8 cellular contexts compared by ENCODE assay signal in the genomic region with DNA sequence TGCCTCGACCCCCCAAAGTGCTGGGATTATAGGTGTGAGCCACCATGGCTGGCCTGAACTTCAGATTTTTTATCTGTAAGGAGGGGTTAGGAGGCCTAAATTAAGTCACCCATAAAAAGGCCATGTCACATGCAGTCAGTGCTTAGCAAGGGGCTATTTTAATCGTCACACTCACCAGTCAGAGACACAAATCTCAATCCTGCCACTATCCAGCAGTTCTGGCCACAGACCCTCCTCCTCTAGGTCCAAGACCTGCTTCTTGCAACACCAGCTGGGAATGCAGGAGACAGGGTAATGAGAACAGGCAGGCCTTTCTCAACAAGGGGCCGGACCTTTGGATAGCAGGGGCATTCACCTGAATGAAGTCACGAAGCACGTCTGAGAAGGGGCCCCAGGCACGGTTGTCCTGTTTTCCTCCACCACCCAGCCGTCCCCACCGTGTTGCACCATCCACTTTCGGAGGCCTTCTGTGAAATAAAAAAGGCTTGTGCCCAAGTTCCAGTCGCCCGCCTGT. TPM values are rescaled to one million over a fixed set of nuclear protein-coding genes. Genes with fewer than 3 reads are reported as not detected.
A peak's percentile ranks its signal among the peaks of the same experiment; 100 is the strongest.
DNase-seq lines count a peak whose midpoint lies in the region; ATAC-seq and TF ChIP-seq lines count a peak whose summit lies in the region.

No MANE protein-coding gene starts in this region.

- DNase-seq in T-helper 17 cell: no peak
- DNase-seq in glutamatergic neuron: no peak
- DNase-seq in gastrocnemius medialis: no peak
- no peak for DNase-seq in GM10248 (ENCODE audit: extremely low spot score)
- no peak for DNase-seq in DMS 273 (lab: John Stamatoyannopoulos, UW; ENCODE audit: unreplicated experiment)

- peak overlapping the region in 2 of 4 donors; percentile 49 to 68 for H3K27ac ChIP-seq in gastrocnemius medialis

- H3K9me3 ChIP-seq in T-helper 17 cell (ENCODE audit: control insufficient read depth, low read length, poor library complexity, severe bottlenecking) (no peaks in the 10 kb centered on the region), gastrocnemius medialis (no peaks in the 10 kb centered on the region)

- no peaks in the 10 kb centered on the region for H3K36me3 ChIP-seq in gastrocnemius medialis

- POLR2A ChIA-PET in GM10248 (lab: Yijun Ruan, JAX): interaction anchor here (0.6 kb wide), 1 partner anchor 10 kb away, joined by 9 read pairs; no protein-coding TSS in a partner anchor

- H3K4me1 ChIP-seq in gastrocnemius medialis: peaks cover 0 to 15% of the 10 kb centered on the region in 2 donors

- H3K4me3 Mint-ChIP-seq in T-helper 17 cell: peak overlapping the region; percentile 78
- H3K4me3 Mint-ChIP-seq in glutamatergic neuron (ENCODE audit: unreplicated experiment): peak overlapping the region; percentile 71

- no peaks in the 10 kb centered on the region for H3K9me3 Mint-ChIP-seq in glutamatergic neuron (ENCODE audit: unreplicated experiment)

- H3K27me3 Mint-ChIP-seq in T-helper 17 cell: peaks cover 14% of the 10 kb centered on the region
- H3K27me3 Mint-ChIP-seq in glutamatergic neuron (ENCODE audit: unreplicated experiment): peaks cover 2% of the 10 kb centered on the region

- H3K4me1 Mint-ChIP-seq in T-helper 17 cell: peaks cover 2% of the 10 kb centered on the region
- no peaks in the 10 kb centered on the region for H3K4me1 Mint-ChIP-seq in glutamatergic neuron (ENCODE audit: low read depth, unreplicated experiment)

- H3K4me3 ChIP-seq in gastrocnemius medialis: peak overlapping the region; percentile 52 to 60 (median 56)

- CTCF ChIA-PET in GM10248 (lab: Yijun Ruan, JAX): interaction anchor here (1.0 to 1.5 kb wide), 4 partner anchors 20 to 92 kb away, joined by 3 to 4 read pairs (median 3); no protein-coding TSS in a partner anchor

- in situ Hi-C loops in gastrocnemius medialis (cut with MboI; ENCODE audit: low sequenced_read_pairs in 4 of 4): no loop called here

- H3K27ac Mint-ChIP-seq in T-helper 17 cell (no peak overlapping the region), glutamatergic neuron (ENCODE audit: unreplicated experiment) (no peak overlapping the region)

- intact Hi-C loops in gastrocnemius medialis (cut with DNase I; ENCODE audit: low total_unique reads): no loop called here

- ATAC-seq in T-helper 17 cell: no peak
- ATAC-seq in gastrocnemius medialis: peak; percentile 57 to 71
- ATAC-seq in GM21528 (IDR thresholded peaks at IDR 0.05; ENCODE audit: low FRiP score, unreplicated experiment): no peak
- ATAC-seq in HG02970 (IDR thresholded peaks at IDR 0.05; ENCODE audit: low FRiP score, unreplicated experiment): no peak

- H3K36me3 Mint-ChIP-seq in T-helper 17 cell (ENCODE audit: low read depth) (no peaks in the 10 kb centered on the region), glutamatergic neuron (ENCODE audit: unreplicated experiment) (peaks cover 11% of the 10 kb centered on the region)

- TF ChIP-seq CTCF in glutamatergic neuron (IDR thresholded peaks at IDR 0.05; ENCODE audit: partially characterized antibody, unreplicated experiment) (no peak), gastrocnemius medialis (IDR thresholded peaks at IDR 0.05 in 4 of 5, conservative IDR thresholded peaks at IDR 0.05 in 1 of 5) (no peak), GM10248 (IDR thresholded peaks at IDR 0.05; ENCODE audit: control extremely low read depth, extremely low read depth, low read depth, missing control alignments) (no peak)

- peaks cover 8 to 24% (median 21%) of the 10 kb centered on the region in 3 donors for H3K27me3 ChIP-seq in gastrocnemius medialis

- TF ChIP-seq POLR2A in GM18526 (IDR thresholded peaks at IDR 0.05; ENCODE audit: extremely low read depth, insufficient read length): peak; percentile 45
- no peak for TF ChIP-seq POLR2A in gastrocnemius medialis (IDR thresholded peaks at IDR 0.05)

RNA-seq across cellular contexts. Expression of a gene that starts 1.4 kb away (rescaled TPM):
- total RNA-seq in T-helper 17 cell (1 to 10 TPM in 1 of 2 donors, under 1 TPM in 1; 0.40 to 1.6 TPM), glutamatergic neuron (ENCODE audit: unreplicated experiment) (2.2 TPM), gastrocnemius medialis (1 to 10 TPM in 1 of 4 donors, under 1 TPM in 2, not detected in 1; 0.20 to 1.2 (median 0.52) TPM)

RNA-seq across cellular contexts. Expression of a gene that starts 53.3 kb away (rescaled TPM):
- total RNA-seq in T-helper 17 cell (not detected), glutamatergic neuron (ENCODE audit: unreplicated experiment) (not detected), gastrocnemius medialis (not detected)

RNA-seq across cellular contexts. Expression of a gene that starts 55.4 kb away (rescaled TPM):
- total RNA-seq in T-helper 17 cell (under 1 TPM in 1 of 2 donors, not detected in 1; 0.16 TPM), glutamatergic neuron (ENCODE audit: unreplicated experiment) (5.5 TPM), gastrocnemius medialis (1 to 10 TPM; 1.6 to 4.2 (median 2.4) TPM)

Comparison
In these comparisons a context has a peak if more than half of its experiments do, and no peak if none do; other contexts are left out.
1. ATAC-seq: peak in gastrocnemius medialis (2 of 2); none in T-helper 17 cell (single experiment), GM21528 (single experiment) and HG02970 (single experiment).